In the genomic region with DNA sequence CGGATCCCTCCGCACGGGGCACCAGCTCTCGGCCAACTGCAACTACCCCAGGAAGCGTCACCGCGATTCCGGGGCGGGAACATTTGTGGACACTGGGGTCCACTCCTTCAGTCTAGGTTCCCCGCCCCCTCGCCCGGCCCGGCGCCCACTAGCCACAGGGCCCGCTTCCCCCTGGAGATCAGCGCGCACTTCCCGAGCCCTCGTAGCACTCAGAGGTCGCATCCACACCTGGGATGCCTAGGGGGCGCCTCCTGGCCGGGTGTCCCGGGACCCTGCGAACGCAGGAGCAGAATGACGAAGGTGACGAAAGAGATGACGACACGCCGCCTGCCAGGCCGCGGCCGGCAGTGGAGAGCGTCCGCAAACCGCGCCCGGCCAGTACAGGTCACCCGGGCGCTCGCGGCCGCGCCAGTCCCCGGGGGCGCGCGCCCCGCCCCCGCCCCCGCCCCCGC, we compare ENCODE assay signal across 8 cellular contexts. TPM values are rescaled to one million over a fixed set of nuclear protein-coding genes. Genes with fewer than 3 reads are reported as not detected.
DNase-seq lines count a peak whose midpoint lies in the region; ATAC-seq and TF ChIP-seq lines count a peak whose summit lies in the region.

No MANE protein-coding gene starts in this region.

- H3K4me3 ChIP-seq in HUES64 (ENCODE audit: low read length) (peak overlapping the region; percentile 86), cardiac muscle cell (peak overlapping the region; percentile 66), parathyroid adenoma (ENCODE audit: low read depth, low read length) (peak overlapping the region; percentile 93), tibial nerve (peak overlapping the region; percentile 81 to 92 (median 88))

- peak overlapping the region; percentile 94 for H3K27ac Mint-ChIP-seq in activated naive CD8-positive, alpha-beta T cell treated with anti-CD3 and anti-CD28 coated beads, Interleukin-2, amount 10 ng/mL, durations not matched to agents 7 days and 5 days

- H3K4me2 ChIP-seq in parathyroid adenoma (ENCODE audit: low read length), result peak overlapping the region; percentile 85

- TF ChIP-seq POLR2A in tibial nerve (IDR thresholded peaks at IDR 0.05), result peak in 1 of 2 donors; percentile 60

- peaks cover 1% of the 10 kb centered on the region for H3K9me3 Mint-ChIP-seq in activated naive CD8-positive, alpha-beta T cell treated with anti-CD3 and anti-CD28 coated beads, Interleukin-2, amount 10 ng/mL, durations not matched to agents 7 days and 5 days

- no peaks in the 10 kb centered on the region for H3K27me3 ChIP-seq in HUES64 (ENCODE audit: insufficient read depth, low read length)
- H3K27me3 ChIP-seq in cardiac muscle cell, result no peaks in the 10 kb centered on the region
- H3K27me3 ChIP-seq in parathyroid adenoma (ENCODE audit: control insufficient read depth, insufficient read depth, low read length), result no peaks in the 10 kb centered on the region
- H3K27me3 ChIP-seq in tibial nerve, result no peaks in the 10 kb centered on the region

- WGBS in HUES64, result under 1% methylated on average over 52 of the region's 52 CpGs
- WGBS in tibial nerve, 2 donors, result 0% methylated on average over 2 to 11 of the region's 52 CpGs

- no peaks in the 10 kb centered on the region for H3K27me3 Mint-ChIP-seq in activated naive CD8-positive, alpha-beta T cell treated with anti-CD3 and anti-CD28 coated beads, Interleukin-2, amount 10 ng/mL, durations not matched to agents 7 days and 5 days

- H3K9me3 ChIP-seq in HUES64 (ENCODE audit: insufficient read depth, low read depth, low read length) (no peaks in the 10 kb centered on the region), cardiac muscle cell (ENCODE audit: low read depth) (no peaks in the 10 kb centered on the region), parathyroid adenoma (ENCODE audit: control insufficient read depth, low read length) (no peaks in the 10 kb centered on the region), tibial nerve (no peaks in the 10 kb centered on the region)

- peaks cover 25% of the 10 kb centered on the region for H3K4me1 Mint-ChIP-seq in activated naive CD8-positive, alpha-beta T cell treated with anti-CD3 and anti-CD28 coated beads, Interleukin-2, amount 10 ng/mL, durations not matched to agents 7 days and 5 days

- H3K9ac ChIP-seq in HUES64 (ENCODE audit: low read depth, low read length) (peak overlapping the region; percentile 81), parathyroid adenoma (peak overlapping the region; percentile 89)

- peak overlapping the region; percentile 93 for H3K4me3 Mint-ChIP-seq in activated naive CD8-positive, alpha-beta T cell treated with anti-CD3 and anti-CD28 coated beads, Interleukin-2, amount 10 ng/mL, durations not matched to agents 7 days and 5 days

- peak overlapping the region; percentile 72 for H3K27ac ChIP-seq in HUES64 (ENCODE audit: low read depth, low read length)
- peak overlapping the region; percentile 78 for H3K27ac ChIP-seq in cardiac muscle cell
- peak overlapping the region; percentile 92 for H3K27ac ChIP-seq in parathyroid adenoma
- H3K27ac ChIP-seq in tibial nerve, result peak overlapping the region; percentile 94 to 97 (median 96)

- TF ChIP-seq CTCF in cardiac muscle cell (IDR thresholded peaks at IDR 0.05; ENCODE audit: low read depth, low read length) (peak; percentile 17), parathyroid adenoma (IDR thresholded peaks at IDR 0.05) (peak; percentile 17), tibial nerve (IDR thresholded peaks at IDR 0.05) (peak in 1 of 5 experiments; percentile 40)

- ATAC-seq in GM21526 (IDR thresholded peaks at IDR 0.05; ENCODE audit: low FRiP score, unreplicated experiment) (peak; percentile 71), SK-N-SH treated with all-trans-retinoic acid at 6 μM for 48 hours (peak; percentile 91)
- peak; percentile 75 for ATAC-seq in activated naive CD8-positive, alpha-beta T cell treated with anti-CD3 and anti-CD28 coated beads, Interleukin-2, amount 10 ng/mL, durations not matched to agents 7 days and 5 days (ENCODE audit: low read depth)

- POLR2A ChIA-PET in activated naive CD8-positive, alpha-beta T cell treated with anti-CD3 and anti-CD28 coated beads, Interleukin-2, amount 10 ng/mL, durations not matched to agents 7 days and 5 days (lab: Charles Lee), result interaction anchor here (0.7 to 1.7 kb wide), 4 partner anchors 114 to 513 kb away, joined by 3 to 5 read pairs (median 4); partner anchors contain the start of gene HIVEP2

- peak overlapping the region; percentile 94 for H2AFZ ChIP-seq in parathyroid adenoma

- peak in 1 of 2 donors; percentile 86 for TF ChIP-seq EP300 in tibial nerve (IDR thresholded peaks at IDR 0.05)

- peak; percentile 76 for DNase-seq in DMS79 treated with DMSO at 0.1 percent for 48 hours (lab: John Stamatoyannopoulos, UW)
- peak; percentile 83 for DNase-seq in activated naive CD8-positive, alpha-beta T cell treated with anti-CD3 and anti-CD28 coated beads, Interleukin-2, amount 10 ng/mL, durations not matched to agents 7 days and 5 days
- peak; percentile 88 to 90 for DNase-seq in cardiac muscle cell (ENCODE audit: low read depth in 1 of 2, low spot score in 1 of 2)
- peak; percentile 60 to 69 for DNase-seq in tibial nerve (ENCODE audit: low spot score in 2 of 2)

- H3K4me1 ChIP-seq in HUES64 (ENCODE audit: insufficient read depth, low read length), result peaks cover 51% of the 10 kb centered on the region
- no peaks in the 10 kb centered on the region for H3K4me1 ChIP-seq in cardiac muscle cell (ENCODE audit: low read depth)
- peaks cover 6% of the 10 kb centered on the region for H3K4me1 ChIP-seq in parathyroid adenoma
- H3K4me1 ChIP-seq in tibial nerve, result peaks cover 0 to 23% (median 6%) of the 10 kb centered on the region in 4 donors

- peaks cover 3% of the 10 kb centered on the region for H3K79me2 ChIP-seq in parathyroid adenoma

- H3K36me3 Mint-ChIP-seq in activated naive CD8-positive, alpha-beta T cell treated with anti-CD3 and anti-CD28 coated beads, Interleukin-2, amount 10 ng/mL, durations not matched to agents 7 days and 5 days, result peaks cover 2% of the 10 kb centered on the region

- H3K36me3 ChIP-seq in HUES64 (ENCODE audit: insufficient read depth, low read length) (no peaks in the 10 kb centered on the region), cardiac muscle cell (no peaks in the 10 kb centered on the region), parathyroid adenoma (ENCODE audit: control insufficient read depth, insufficient read depth, low read length) (no peaks in the 10 kb centered on the region), tibial nerve (no peaks in the 10 kb centered on the region)

TF ChIP-seq in SK-N-SH treated with all-trans-retinoic acid at 6 μM for 48 hours, 23 proteins besides CTCF, POLR2A, EP300 and RAD21:
- TF ChIP-seq, protein P1, sequence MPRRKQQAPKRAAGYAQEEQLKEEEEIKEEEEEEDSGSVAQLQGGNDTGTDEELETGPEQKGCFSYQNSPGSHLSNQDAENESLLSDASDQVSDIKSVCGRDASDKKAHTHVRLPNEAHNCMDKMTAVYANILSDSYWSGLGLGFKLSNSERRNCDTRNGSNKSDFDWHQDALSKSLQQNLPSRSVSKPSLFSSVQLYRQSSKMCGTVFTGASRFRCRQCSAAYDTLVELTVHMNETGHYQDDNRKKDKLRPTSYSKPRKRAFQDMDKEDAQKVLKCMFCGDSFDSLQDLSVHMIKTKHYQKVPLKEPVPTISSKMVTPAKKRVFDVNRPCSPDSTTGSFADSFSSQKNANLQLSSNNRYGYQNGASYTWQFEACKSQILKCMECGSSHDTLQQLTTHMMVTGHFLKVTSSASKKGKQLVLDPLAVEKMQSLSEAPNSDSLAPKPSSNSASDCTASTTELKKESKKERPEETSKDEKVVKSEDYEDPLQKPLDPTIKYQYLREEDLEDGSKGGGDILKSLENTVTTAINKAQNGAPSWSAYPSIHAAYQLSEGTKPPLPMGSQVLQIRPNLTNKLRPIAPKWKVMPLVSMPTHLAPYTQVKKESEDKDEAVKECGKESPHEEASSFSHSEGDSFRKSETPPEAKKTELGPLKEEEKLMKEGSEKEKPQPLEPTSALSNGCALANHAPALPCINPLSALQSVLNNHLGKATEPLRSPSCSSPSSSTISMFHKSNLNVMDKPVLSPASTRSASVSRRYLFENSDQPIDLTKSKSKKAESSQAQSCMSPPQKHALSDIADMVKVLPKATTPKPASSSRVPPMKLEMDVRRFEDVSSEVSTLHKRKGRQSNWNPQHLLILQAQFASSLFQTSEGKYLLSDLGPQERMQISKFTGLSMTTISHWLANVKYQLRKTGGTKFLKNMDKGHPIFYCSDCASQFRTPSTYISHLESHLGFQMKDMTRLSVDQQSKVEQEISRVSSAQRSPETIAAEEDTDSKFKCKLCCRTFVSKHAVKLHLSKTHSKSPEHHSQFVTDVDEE (CRISPR knock-in tag; IDR thresholded peaks at IDR 0.05), result peak; percentile 50; the same call in 1 of the 2 replicates
- peak; percentile 70 for TF ChIP-seq ZFP3 (CRISPR knock-in tag; IDR thresholded peaks at IDR 0.05)
- TF ChIP-seq PATZ1 (CRISPR knock-in tag; IDR thresholded peaks at IDR 0.05; ENCODE audit: borderline replicate concordance), result no peak
TF ChIP-seq in SK-N-SH treated with all-trans-retinoic acid at 6 μM for 48 hours: peak in this region for 2.

RNA-seq across cellular contexts. Expression of gene AIG1, which starts 0.3 kb away (rescaled TPM):
- polyA plus RNA-seq in HUES64 (2013, experiment 1 of 2), result 23.5 TPM
- polyA plus RNA-seq in HUES64 (2013, experiment 2 of 2), result 26.2 TPM
- 10 to 100 TPM; 14.2 to 14.6 TPM for total RNA-seq in activated naive CD8-positive, alpha-beta T cell treated with anti-CD3 and anti-CD28 coated beads, Interleukin-2, amount 10 ng/mL, durations not matched to agents 7 days and 5 days
- total RNA-seq in cardiac muscle cell, result 34.2 and 35.9 TPM in 2 replicates
- 55.4 and 57.3 TPM in 2 replicates for polyA plus RNA-seq in cardiac muscle cell
- total RNA-seq in tibial nerve, result 10 to 100 TPM; 18.2 to 23.9 (median 22.2) TPM

Comparison
In these comparisons a context has a peak if more than half of its experiments do, and no peak if none do; other contexts are left out.
1. Peak in every context shown above with its lines: DNase-seq, ATAC-seq, H3K4me3 ChIP-seq and H3K27ac ChIP-seq.